ENCODE assay signal across 14 cellular contexts in genomic region chr19:33294058-33294798, GRCh38. TPM values are rescaled to one million over a fixed set of nuclear protein-coding genes. Genes with fewer than 3 reads are reported as not detected.
A peak's percentile ranks its signal among the peaks of the same experiment; 100 is the strongest.
DNase-seq lines count a peak whose midpoint lies in the region; TF ChIP-seq lines count a peak whose summit lies in the region.
"Had no signal": no experiment of that assay in that cellular context is flagged by ENCODE, and none has a peak within 500 bp of the region (broad histone marks: within the 10 kb centered on the region; RNA-seq: fewer than 3 reads in every experiment).

No MANE protein-coding gene starts in this region.

- H3K36me3 ChIP-seq in BLaER1 (no peaks in the 10 kb centered on the region), hepatocyte (replicated peaks; ENCODE audit: insufficient read depth, low read depth) (no peaks in the 10 kb centered on the region), prostate gland (no peaks in the 10 kb centered on the region)

- peaks cover 3% of the 10 kb centered on the region for H3K79me2 ChIP-seq in hepatocyte

- peaks cover 12% of the 10 kb centered on the region for H3K9me3 ChIP-seq in BLaER1
- no peaks in the 10 kb centered on the region for H3K9me3 ChIP-seq in hepatocyte (ENCODE audit: low read depth)
- H3K9me3 ChIP-seq in prostate gland = no peaks in the 10 kb centered on the region

- H3K27me3 ChIP-seq in BLaER1 (peaks cover 8% of the 10 kb centered on the region; the same call in 1 of the 2 replicates), hepatocyte (no peaks in the 10 kb centered on the region), prostate gland (replicated peaks; ENCODE audit: insufficient read depth) (no peaks in the 10 kb centered on the region)

- H3K27ac ChIP-seq in BLaER1 (no peak overlapping the region), hepatocyte (peak overlapping the region; percentile 93), prostate gland (peak overlapping the region; percentile 77)

- CTCF ChIA-PET in GM10248 (lab: Yijun Ruan, JAX) = no interaction called here

- no peak for TF ChIP-seq POLR2A in NB4 (IDR thresholded peaks at IDR 0.05; ENCODE audit: extremely low read depth, insufficient read length)
- no peak for TF ChIP-seq POLR2A in prostate gland (IDR thresholded peaks at IDR 0.05)

- no peak for DNase-seq in NB4 (ENCODE audit: low read depth)
- DNase-seq in hepatocyte (ENCODE audit: low spot score) = no peak
- no peak for DNase-seq in prostate gland (ENCODE audit: low spot score)
- no peak for DNase-seq in NCI-H510A treated with DMSO at 0.1 percent for 48 hours (lab: John Stamatoyannopoulos, UW)
- DNase-seq in iPS-NIHi11 (ENCODE audit: low spot score) = no peak
- no peak for DNase-seq in MV-4-11 (lab: John Stamatoyannopoulos, UW)
- DNase-seq in GM10248 (ENCODE audit: extremely low spot score) = no peak
- DNase-seq: activated CD4-positive, alpha-beta T cell treated with anti-CD3 and anti-CD28 coated beads for 48 hours; activated naive CD8-positive, alpha-beta T cell treated with anti-CD3 and anti-CD28 coated beads, Interleukin-2, amount 50 U/mL, for 24 hours; activated T-cell treated with anti-CD3 and anti-CD28 coated beads, Interleukin-2, amount 50 U/mL, for 4 hours; KG1; NCI-H187 treated with DMSO at 0.1 percent for 48 hours; retina had no signal

- peak overlapping the region; percentile 64 for H3K4me2 ChIP-seq in BLaER1
- H3K4me2 ChIP-seq in hepatocyte = peak overlapping the region; percentile 4

- POLR2A ChIA-PET in GM10248 (lab: Yijun Ruan, JAX) = no interaction called here

- TF ChIP-seq CTCF in NB4 (IDR thresholded peaks at IDR 0.05; ENCODE audit: low read depth, low read length) (no peak), hepatocyte (IDR thresholded peaks at IDR 0.05; ENCODE audit: poor library complexity) (no peak), prostate gland (IDR thresholded peaks at IDR 0.05) (no peak), GM10248 (IDR thresholded peaks at IDR 0.05; ENCODE audit: control extremely low read depth, extremely low read depth, low read depth, missing control alignments) (no peak)

- no peaks in the 10 kb centered on the region for H3K9me2 ChIP-seq in hepatocyte (replicated peaks; ENCODE audit: insufficient read depth)

- H2AFZ ChIP-seq in hepatocyte = peak overlapping the region; percentile 9

- WGBS in hepatocyte (ENCODE audit: low lambda C conversion rate, missing lambda C conversion rate) = 44% methylated on average over 13 of the region's 13 CpGs
- WGBS in prostate gland = 53% methylated on average over 13 of the region's 13 CpGs

- H3K4me3 ChIP-seq in BLaER1 (no peak overlapping the region), NB4 (ENCODE audit: low read depth, low read length) (peak overlapping the region; percentile 25), hepatocyte (no peak overlapping the region), prostate gland (no peak overlapping the region)

- H3K9ac ChIP-seq in BLaER1 = no peak overlapping the region

- intact Hi-C loops in prostate gland (cut with DNase I) = no loop called here

- H3K4me1 ChIP-seq in BLaER1 (peaks cover 42% of the 10 kb centered on the region), hepatocyte (ENCODE audit: insufficient read depth) (peaks cover 70% of the 10 kb centered on the region), prostate gland (replicated peaks) (peaks cover 17% of the 10 kb centered on the region)

- H4K20me1 ChIP-seq in BLaER1 (peaks cover 8% of the 10 kb centered on the region), hepatocyte (ENCODE audit: insufficient read depth, poor library complexity, severe bottlenecking) (no peaks in the 10 kb centered on the region)

RNA-seq across cellular contexts. Expression of gene CEBPA, which starts 8.1 kb away (rescaled TPM):
- 151 and 160 TPM in 2 replicates for total RNA-seq in hepatocyte
- polyA plus RNA-seq in hepatocyte = 65.1 and 103 TPM in 2 replicates
- 10 to 100 TPM; 25.2 to 58.7 TPM for total RNA-seq in prostate gland
